ENCODE assay signal across 27 cellular contexts in genomic region chr13:23134542-23134941, GRCh38. TPM values are rescaled to one million over a fixed set of nuclear protein-coding genes. Genes with fewer than 3 reads are reported as not detected.
"Had no signal": no experiment of that assay in that cellular context is flagged by ENCODE, and none has a peak within 500 bp of the region (broad histone marks: within the 10 kb centered on the region; RNA-seq: fewer than 3 reads in every experiment).

No MANE protein-coding gene starts in this region.

- ATAC-seq: naive thymus-derived CD8-positive, alpha-beta T cell; pancreas; stimulated activated effector memory CD8-positive, alpha-beta T cell treated with anti-CD3 and anti-CD28 coated beads, Interleukin-12 subunit alpha, Interleukin-12 subunit beta, amount 100 ng/mL, for 72 hours; stimulated activated naive CD8-positive, alpha-beta T cell treated with anti-CD3 and anti-CD28 coated beads, Interleukin-15, amount 100 ng/mL, for 72 hours; stimulated activated naive CD8-positive, alpha-beta T cell treated with anti-CD3 and anti-CD28 coated beads, Interleukin-15, Interleukin-2, amounts not matched to agents 100 U/mL and 50 U/mL, for 24 hours had no signal

- H3K27me3 Mint-ChIP-seq: type B pancreatic cell had no signal

- H3K27ac ChIP-seq: neural progenitor cell, neutrophil, pancreas, prostate gland, right atrium auricular region, right lobe of liver, skin epidermis, spleen, suprapubic skin, testis, tibial artery, transverse colon, vagina had no signal

- H3K36me3 Mint-ChIP-seq: naive thymus-derived CD8-positive, alpha-beta T cell; neural progenitor cell; stimulated activated effector memory CD8-positive, alpha-beta T cell treated with anti-CD3 and anti-CD28 coated beads, Interleukin-12 subunit alpha, Interleukin-12 subunit beta, amount 100 ng/mL, for 72 hours; type B pancreatic cell had no signal

- H3K4me3 Mint-ChIP-seq: naive thymus-derived CD8-positive, alpha-beta T cell; neural progenitor cell; stimulated activated effector memory CD8-positive, alpha-beta T cell treated with anti-CD3 and anti-CD28 coated beads, Interleukin-12 subunit alpha, Interleukin-12 subunit beta, amount 100 ng/mL, for 72 hours; stimulated activated naive CD8-positive, alpha-beta T cell treated with anti-CD3 and anti-CD28 coated beads, Interleukin-15, amount 100 ng/mL, for 72 hours; type B pancreatic cell had no signal

- H3K4me3 ChIP-seq: neural progenitor cell, pancreas, prostate gland, right atrium auricular region, right lobe of liver, skin epidermis, smooth muscle cell, spleen, suprapubic skin, testis, tibial artery, transverse colon, vagina had no signal

- H3K27ac Mint-ChIP-seq: naive thymus-derived CD8-positive, alpha-beta T cell; neural progenitor cell; stimulated activated effector memory CD8-positive, alpha-beta T cell treated with anti-CD3 and anti-CD28 coated beads, Interleukin-12 subunit alpha, Interleukin-12 subunit beta, amount 100 ng/mL, for 72 hours; type B pancreatic cell had no signal

- H3K9me3 ChIP-seq: neutrophil, pancreas, prostate gland, right atrium auricular region, right lobe of liver, spleen, suprapubic skin, testis, tibial artery, transverse colon, vagina had no signal

- H3K27me3 ChIP-seq: neural progenitor cell, neutrophil, right atrium auricular region, right lobe of liver, spleen, suprapubic skin, testis, tibial artery, transverse colon, vagina had no signal

- DNase-seq: naive thymus-derived CD8-positive, alpha-beta T cell; nucleus accumbens; pancreas; right lobe of liver; spleen; stimulated activated CD4-positive, alpha-beta T cell treated with anti-CD3 and anti-CD28 coated beads, Interleukin-12 subunit alpha, Interleukin-12 subunit beta, amount 100 ng/mL, for 4 hours; stimulated activated CD4-positive, alpha-beta T cell treated with anti-CD3 and anti-CD28 coated beads, Interleukin-2, amount 100 ng/mL, for 24 hours; stimulated activated CD4-positive, alpha-beta T cell treated with anti-CD3 and anti-CD28 coated beads, Interleukin-2, amount 100 ng/mL, for 48 hours; stimulated activated CD4-positive, alpha-beta T cell treated with anti-CD3 and anti-CD28 coated beads, Interleukin-4, amount 100 ng/mL, for 24 hours; stimulated activated naive CD4-positive, alpha-beta T cell; stimulated activated naive CD8-positive, alpha-beta T cell treated with anti-CD3 and anti-CD28 coated beads, Interleukin-15, amount 100 ng/mL, for 72 hours; stimulated activated naive CD8-positive, alpha-beta T cell treated with anti-CD3 and anti-CD28 coated beads, Interleukin-15, Interleukin-2, amounts not matched to agents 100 U/mL and 50 U/mL, for 24 hours; substantia nigra; testis; tibial artery; transverse colon had no signal

- H3K9me3 Mint-ChIP-seq: naive thymus-derived CD8-positive, alpha-beta T cell; neural progenitor cell; stimulated activated effector memory CD8-positive, alpha-beta T cell treated with anti-CD3 and anti-CD28 coated beads, Interleukin-12 subunit alpha, Interleukin-12 subunit beta, amount 100 ng/mL, for 72 hours; stimulated activated naive CD8-positive, alpha-beta T cell treated with anti-CD3 and anti-CD28 coated beads, Interleukin-15, amount 100 ng/mL, for 72 hours; type B pancreatic cell had no signal

- H3K4me1 ChIP-seq: neural progenitor cell, pancreas, prostate gland, right atrium auricular region, right lobe of liver, spleen, suprapubic skin, testis, tibial artery, transverse colon, vagina had no signal

- H3K36me3 ChIP-seq: neural progenitor cell, neutrophil, pancreas, prostate gland, right atrium auricular region, right lobe of liver, spleen, suprapubic skin, tibial artery, transverse colon, vagina had no signal

- H3K4me1 Mint-ChIP-seq: naive thymus-derived CD8-positive, alpha-beta T cell; neural progenitor cell; stimulated activated effector memory CD8-positive, alpha-beta T cell treated with anti-CD3 and anti-CD28 coated beads, Interleukin-12 subunit alpha, Interleukin-12 subunit beta, amount 100 ng/mL, for 72 hours; stimulated activated naive CD8-positive, alpha-beta T cell treated with anti-CD3 and anti-CD28 coated beads, Interleukin-15, amount 100 ng/mL, for 72 hours had no signal

RNA-seq across cellular contexts. Expression of gene SGCG, which starts 46.2 kb away (rescaled TPM):
- total RNA-seq: naive thymus-derived CD8-positive, alpha-beta T cell; right lobe of liver; spleen; transverse colon; vagina had no signal
- polyA plus RNA-seq: naive thymus-derived CD8-positive, alpha-beta T cell; neural cell; pancreas; spleen had no signal
